In genomic region chr9:129641751-129642585, GRCh38 we compare ENCODE assay signal across 1 cellular context.
TF ChIP-seq lines count a peak whose summit lies in the region.

TSS of gene ASB6 (minus strand) at chr9:129642151. CDS start at chr9:129641999, 152 bp downstream.

TF ChIP-seq in H1, 55 proteins besides CTCF, POLR2A, EP300 and RAD21:
- TF ChIP-seq CHD7 (IDR thresholded peaks at IDR 0.05; ENCODE audit: insufficient replicate concordance, low read length), result no peak
- peak; percentile 96 for TF ChIP-seq BACH1 (IDR thresholded peaks at IDR 0.05; ENCODE audit: low read length)
- TF ChIP-seq HDAC6 (IDR thresholded peaks at IDR 0.05; ENCODE audit: low read depth, low read length), result no peak
- TF ChIP-seq SP1 (IDR thresholded peaks at IDR 0.05; ENCODE audit: low read depth, low read length), result 0 out of 2 replicates have a peak, but pooled peaks have one; percentile 34
- 0 out of 2 replicates have a peak, but pooled peaks have one; percentile 12 for TF ChIP-seq ATF3 (IDR thresholded peaks at IDR 0.05; ENCODE audit: insufficient read depth, low read depth, low read length)
- TF ChIP-seq NRF1 (IDR thresholded peaks at IDR 0.05; ENCODE audit: low read depth, low read length), result no peak
- peak; percentile 80 for TF ChIP-seq MAX (IDR thresholded peaks at IDR 0.05)
- no peak for TF ChIP-seq RXRA (IDR thresholded peaks at IDR 0.05; ENCODE audit: insufficient read depth, low read depth, low read length)
- TF ChIP-seq TEAD4 (IDR thresholded peaks at IDR 0.05; ENCODE audit: low read depth, low read length), result 0 out of 2 replicates have a peak, but pooled peaks have one; percentile 4
- peak; percentile 66; the same call in 1 of the 2 replicates for TF ChIP-seq TBP (IDR thresholded peaks at IDR 0.05; ENCODE audit: low read depth, low read length)
- no peak for TF ChIP-seq POU5F1 (IDR thresholded peaks at IDR 0.05; ENCODE audit: low read depth, low read length)
- TF ChIP-seq SIN3A (conservative IDR thresholded peaks at IDR 0.05 in 1 of 2, IDR thresholded peaks at IDR 0.05 in 1 of 2; ENCODE audit: low read depth in 1 of 2, low read length in 2 of 2), result peak in 1 of 2 experiments; percentile 76; a peak in 2 of 4 replicates
- peak; percentile 70 for TF ChIP-seq TAF1 (IDR thresholded peaks at IDR 0.05; ENCODE audit: low read depth, low read length)
- TF ChIP-seq HDAC2 (IDR thresholded peaks at IDR 0.05; ENCODE audit: borderline replicate concordance in 1 of 2, low read depth in 2 of 2, low read length in 2 of 2), result peak; percentile 92 to 95; a peak in 3 of 4 replicates
- TF ChIP-seq NANOG (IDR thresholded peaks at IDR 0.05; ENCODE audit: insufficient read depth, low read depth, low read length, poor library complexity, severe bottlenecking), result no peak
- TF ChIP-seq CTBP2 (IDR thresholded peaks at IDR 0.05; ENCODE audit: borderline replicate concordance, insufficient read depth, insufficient read length, low read length), result no peak
- no peak for TF ChIP-seq BRCA1 (IDR thresholded peaks at IDR 0.05; ENCODE audit: low read depth, low read length)
- peak; percentile 94 for TF ChIP-seq EGR1 (IDR thresholded peaks at IDR 0.05; ENCODE audit: borderline replicate concordance, low read depth, low read length)
- TF ChIP-seq MAFK (IDR thresholded peaks at IDR 0.05; ENCODE audit: low read depth, low read length), result no peak
- no peak for TF ChIP-seq SUZ12 (IDR thresholded peaks at IDR 0.05; ENCODE audit: low read length)
- peak; percentile 80 for TF ChIP-seq TAF7 (optimal IDR thresholded peaks at IDR 0.05; ENCODE audit: borderline replicate concordance, low read depth, low read length)
- TF ChIP-seq TCF12 (IDR thresholded peaks at IDR 0.05; ENCODE audit: low read depth, low read length), result 0 out of 2 replicates have a peak, but pooled peaks have one; percentile 66
- 0 out of 2 replicates have a peak, but pooled peaks have one; percentile 43 for TF ChIP-seq SRF (IDR thresholded peaks at IDR 0.05; ENCODE audit: low read depth, low read length)
- TF ChIP-seq GABPA (IDR thresholded peaks at IDR 0.05; ENCODE audit: borderline replicate concordance, insufficient read depth, low read length), result peak; percentile 94
- TF ChIP-seq CREB1 (IDR thresholded peaks at IDR 0.05), result peak; percentile 78
- no peak for TF ChIP-seq RBBP5 (IDR thresholded peaks at IDR 0.05; ENCODE audit: borderline replicate concordance, low read depth, low read length)
- 0 out of 2 replicates have a peak, but pooled peaks have one; percentile 62 for TF ChIP-seq KDM5A (IDR thresholded peaks at IDR 0.05; ENCODE audit: low read length)
- peak; percentile 67 for TF ChIP-seq YY1 (IDR thresholded peaks at IDR 0.05; ENCODE audit: low read depth, low read length)
- peak; percentile 84 for TF ChIP-seq PHF8 (conservative IDR thresholded peaks at IDR 0.05; ENCODE audit: low read depth, low read length)
- peak; percentile 83 for TF ChIP-seq KDM4A (IDR thresholded peaks at IDR 0.05; ENCODE audit: low read depth, low read length, severe bottlenecking)
- peak; percentile 81 for TF ChIP-seq SP2 (IDR thresholded peaks at IDR 0.05; ENCODE audit: low read length)
- no peak for TF ChIP-seq RFX5 (IDR thresholded peaks at IDR 0.05; ENCODE audit: borderline replicate concordance, low read depth, low read length)
- TF ChIP-seq ASH2L (IDR thresholded peaks at IDR 0.05; ENCODE audit: low read length), result peak; percentile 76
- TF ChIP-seq POLR2AphosphoS5 (IDR thresholded peaks at IDR 0.05; ENCODE audit: low read depth, low read length), result 0 out of 2 replicates have a peak, but pooled peaks have one; percentile 14
